19 cellular contexts compared by ENCODE assay signal in genomic region chr1:201990427-201990826, GRCh38. TPM values are rescaled to one million over a fixed set of nuclear protein-coding genes. Genes with fewer than 3 reads are reported as not detected.
"Had no signal": no experiment of that assay in that cellular context is flagged by ENCODE, and none has a peak within 500 bp of the region (broad histone marks: within the 10 kb centered on the region; RNA-seq: fewer than 3 reads in every experiment).

No MANE protein-coding gene starts in this region.

- H3K4me3 Mint-ChIP-seq: activated B cell treated with CpG ODN at 0.5 μM for 24 hours; activated CD4-positive, alpha-beta T cell treated with anti-CD3 and anti-CD28 coated beads, Interleukin-2, amount 10 ng/mL, durations not matched to agents 7 days and 5 days; activated naive CD4-positive, alpha-beta T cell treated with anti-CD3 and anti-CD28 coated beads, Interleukin-2, amount 50 U/mL, for 24 hours; naive thymus-derived CD8-positive, alpha-beta T cell; T-helper 17 cell had no signal

- H3K4me3 ChIP-seq: gastrocnemius medialis, mucosa of descending colon, psoas muscle, upper lobe of right lung had no signal

- H3K4me1 ChIP-seq: upper lobe of right lung had no signal

- H3K4me1 Mint-ChIP-seq: activated B cell treated with CpG ODN at 0.5 μM for 24 hours; activated CD4-positive, alpha-beta T cell treated with anti-CD3 and anti-CD28 coated beads, Interleukin-2, amount 10 ng/mL, durations not matched to agents 7 days and 5 days; activated naive CD4-positive, alpha-beta T cell treated with anti-CD3 and anti-CD28 coated beads, Interleukin-2, amount 50 U/mL, for 24 hours had no signal

- H3K9me3 ChIP-seq: gastrocnemius medialis, mucosa of descending colon, psoas muscle, upper lobe of right lung had no signal

- DNase-seq: activated B cell treated with CpG ODN at 0.5 μM for 24 hours; activated CD4-positive, alpha-beta T cell treated with anti-CD3 and anti-CD28 coated beads, Interleukin-2, amount 10 ng/mL, durations not matched to agents 7 days and 5 days; activated CD8-positive, alpha-beta memory T cell treated with anti-CD3 and anti-CD28 coated beads for 24 hours; amygdala; brain microvascular endothelial cell; effector CD4-positive, alpha-beta T cell; gastrocnemius medialis; hippocampal formation; kidney glomerular epithelial cell; mucosa of descending colon; naive thymus-derived CD8-positive, alpha-beta T cell; psoas muscle; stimulated activated CD4-positive, alpha-beta T cell treated with anti-CD3 and anti-CD28 coated beads, Interleukin-4, amount 100 ng/mL, for 1 hour; stimulated activated CD8-positive, alpha-beta memory T cell treated with anti-CD3 and anti-CD28 coated beads, Interleukin-4, amount 100 ng/mL, for 48 hours; stimulated activated naive CD8-positive, alpha-beta T cell treated with anti-CD3 and anti-CD28 coated beads, Interleukin-15, Interleukin-2, amounts not matched to agents 100 U/mL and 50 U/mL, for 24 hours; T-helper 17 cell had no signal

- H3K27ac Mint-ChIP-seq: activated B cell treated with CpG ODN at 0.5 μM for 24 hours; activated CD4-positive, alpha-beta T cell treated with anti-CD3 and anti-CD28 coated beads, Interleukin-2, amount 10 ng/mL, durations not matched to agents 7 days and 5 days; activated naive CD4-positive, alpha-beta T cell treated with anti-CD3 and anti-CD28 coated beads, Interleukin-2, amount 50 U/mL, for 24 hours; T-helper 17 cell had no signal

- H3K27me3 Mint-ChIP-seq: activated B cell treated with CpG ODN at 0.5 μM for 24 hours; activated CD4-positive, alpha-beta T cell treated with anti-CD3 and anti-CD28 coated beads, Interleukin-2, amount 10 ng/mL, durations not matched to agents 7 days and 5 days; activated naive CD4-positive, alpha-beta T cell treated with anti-CD3 and anti-CD28 coated beads, Interleukin-2, amount 50 U/mL, for 24 hours; naive thymus-derived CD8-positive, alpha-beta T cell; T-helper 17 cell had no signal

- H3K27me3 ChIP-seq: brain microvascular endothelial cell, gastrocnemius medialis, upper lobe of right lung had no signal

- H3K27ac ChIP-seq: brain microvascular endothelial cell, gastrocnemius medialis, psoas muscle, upper lobe of right lung had no signal

- H3K9me3 Mint-ChIP-seq: activated B cell treated with CpG ODN at 0.5 μM for 24 hours; activated CD4-positive, alpha-beta T cell treated with anti-CD3 and anti-CD28 coated beads, Interleukin-2, amount 10 ng/mL, durations not matched to agents 7 days and 5 days; activated naive CD4-positive, alpha-beta T cell treated with anti-CD3 and anti-CD28 coated beads, Interleukin-2, amount 50 U/mL, for 24 hours; naive thymus-derived CD8-positive, alpha-beta T cell had no signal

- ATAC-seq: gastrocnemius medialis; mucosa of descending colon; naive thymus-derived CD8-positive, alpha-beta T cell; stimulated activated naive CD8-positive, alpha-beta T cell treated with anti-CD3 and anti-CD28 coated beads, Interleukin-15, Interleukin-2, amounts not matched to agents 100 U/mL and 50 U/mL, for 24 hours; T-helper 17 cell; upper lobe of right lung had no signal

RNA-seq across cellular contexts. Expression of gene ELF3, which starts 20.0 kb away (rescaled TPM):
- polyA plus RNA-seq: naive thymus-derived CD8-positive, alpha-beta T cell had no signal

RNA-seq across cellular contexts. Expression of gene LMOD1, which starts 44.1 kb away (rescaled TPM):
- total RNA-seq: activated B cell treated with CpG ODN at 0.5 μM for 24 hours; activated CD4-positive, alpha-beta T cell treated with anti-CD3 and anti-CD28 coated beads, Interleukin-2, amount 10 ng/mL, durations not matched to agents 7 days and 5 days; lung microvascular endothelial cell; naive thymus-derived CD8-positive, alpha-beta T cell; T-helper 17 cell had no signal
- polyA plus RNA-seq: naive thymus-derived CD8-positive, alpha-beta T cell had no signal
